Comparison of ENCODE assay signal across 12 cellular contexts in the genomic region with DNA sequence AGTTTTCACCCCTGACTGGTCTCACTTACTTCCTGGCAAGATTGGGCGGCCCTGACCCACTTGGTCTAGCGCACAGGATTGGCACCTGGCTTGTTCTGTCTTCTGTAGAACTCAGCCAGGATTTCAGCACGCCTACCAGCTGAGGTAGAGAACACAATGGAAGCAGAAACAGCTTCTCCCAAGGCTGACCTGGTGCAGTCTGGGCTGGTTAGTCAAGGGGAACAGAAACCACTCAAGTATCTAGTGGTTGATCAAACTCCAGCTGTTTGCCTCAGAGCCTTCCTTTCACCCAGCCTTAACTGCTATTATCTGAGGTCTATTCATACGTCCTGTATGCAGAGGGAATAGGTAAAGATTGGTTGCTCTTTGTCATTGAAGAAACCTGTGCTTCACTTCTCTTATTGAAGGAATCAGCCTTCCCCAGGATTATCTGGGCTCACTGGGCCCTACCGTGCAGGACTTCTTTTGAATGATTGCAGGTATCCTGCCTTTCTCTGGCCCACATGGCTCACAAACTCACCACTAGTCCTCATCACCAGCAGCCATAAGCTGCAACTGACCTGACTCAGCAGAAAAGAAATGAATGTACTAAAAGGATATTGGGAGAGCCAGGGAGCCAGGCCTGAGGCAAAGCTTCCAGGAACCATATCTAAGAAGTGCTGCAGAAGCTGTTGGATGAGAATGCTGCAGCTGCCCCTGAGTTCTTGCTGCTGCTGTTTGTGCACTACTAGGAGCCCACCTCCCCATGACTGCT. TPM values are rescaled to one million over a fixed set of nuclear protein-coding genes. Genes with fewer than 3 reads are reported as not detected.
DNase-seq lines count a peak whose midpoint lies in the region; ATAC-seq and TF ChIP-seq lines count a peak whose summit lies in the region.
"Had no signal": no experiment of that assay in that cellular context is flagged by ENCODE, and none has a peak within 500 bp of the region (broad histone marks: within the 10 kb centered on the region; RNA-seq: fewer than 3 reads in every experiment).

No MANE protein-coding gene starts in this region.

- no peak overlapping the region for H3K4me3 Mint-ChIP-seq in activated CD4-positive, alpha-beta memory T cell treated with anti-CD3 and anti-CD28 coated beads for 36 hours
- no peak overlapping the region for H3K4me3 Mint-ChIP-seq in CD4-positive, alpha-beta T cell
- H3K4me3 Mint-ChIP-seq: activated CD8-positive, alpha-beta T cell treated with anti-CD3 and anti-CD28 coated beads for 36 hours had no signal

- POLR2A ChIA-PET in activated CD4-positive, alpha-beta memory T cell treated with anti-CD3 and anti-CD28 coated beads for 36 hours (lab: Charles Lee) = no interaction called here
- POLR2A ChIA-PET in CD4-positive, alpha-beta T cell (lab: Charles Lee) = no interaction called here

- CTCF ChIA-PET in activated CD4-positive, alpha-beta memory T cell treated with anti-CD3 and anti-CD28 coated beads for 36 hours (lab: Charles Lee) = interaction anchor here (0.8 to 1.5 kb wide), 3 partner anchors 22 to 219 kb away, joined by 3 read pairs; no protein-coding TSS in a partner anchor
- CTCF ChIA-PET in CD4-positive, alpha-beta T cell (lab: Charles Lee) = interaction anchor here (0.8 kb wide), 1 partner anchor 21 kb away, joined by 5 read pairs; no protein-coding TSS in a partner anchor

- no peak overlapping the region for H3K9ac ChIP-seq in SK-N-MC (ENCODE audit: insufficient read length)

- peaks cover 0 to 43% (median 23%) of the 10 kb centered on the region in 45 donors for H3K27me3 ChIP-seq in dorsolateral prefrontal cortex
- peaks cover 49% of the 10 kb centered on the region for H3K27me3 ChIP-seq in CD4-positive, alpha-beta T cell (ENCODE audit: control insufficient read depth, insufficient read depth, low read length)

- H3K36me3 ChIP-seq in SK-N-MC (ENCODE audit: insufficient read depth, low read length) = no peaks in the 10 kb centered on the region
- H3K36me3 ChIP-seq: sigmoid colon had no signal

- H3K27ac ChIP-seq in SK-N-MC (peak overlapping the region; percentile 42; the same call in 1 of the 2 replicates), dorsolateral prefrontal cortex (no peak overlapping the region)
- H3K27ac ChIP-seq in CD4-positive, alpha-beta T cell (ENCODE audit: low read depth, low read length) = no peak overlapping the region
- H3K27ac ChIP-seq: sigmoid colon had no signal

- H3K4me1 Mint-ChIP-seq in activated CD4-positive, alpha-beta memory T cell treated with anti-CD3 and anti-CD28 coated beads for 36 hours (ENCODE audit: low read depth) = no peaks in the 10 kb centered on the region
- peaks cover 7% of the 10 kb centered on the region for H3K4me1 Mint-ChIP-seq in CD4-positive, alpha-beta T cell (ENCODE audit: low read depth)

- intact Hi-C loops in dorsolateral prefrontal cortex (cut with DNase I) = no loop called here
- intact Hi-C loops in activated CD4-positive, alpha-beta memory T cell treated with anti-CD3 and anti-CD28 coated beads for 36 hours (cut with micrococcal nuclease) = no loop called here
- intact Hi-C loops in CD4-positive, alpha-beta T cell (cut with DNase I, micrococcal nuclease) = no loop called here

- no peak overlapping the region for H3K27ac Mint-ChIP-seq in activated CD4-positive, alpha-beta memory T cell treated with anti-CD3 and anti-CD28 coated beads for 36 hours
- H3K27ac Mint-ChIP-seq in CD4-positive, alpha-beta T cell = no peak overlapping the region
- H3K27ac Mint-ChIP-seq: activated CD8-positive, alpha-beta T cell treated with anti-CD3 and anti-CD28 coated beads for 36 hours had no signal

- no peak for TF ChIP-seq CTCF in dorsolateral prefrontal cortex (IDR thresholded peaks at IDR 0.05 in 54 of 56, conservative IDR thresholded peaks at IDR 0.05 in 2 of 56; ENCODE audit: low read depth in 1 of 56, partially characterized antibody in 56 of 56)
- TF ChIP-seq CTCF in CD4-positive, alpha-beta T cell (IDR thresholded peaks at IDR 0.05) = no peak

- no peaks in the 10 kb centered on the region for H3K9me3 ChIP-seq in SK-N-MC (ENCODE audit: low read depth, low read length)
- no peaks in the 10 kb centered on the region for H3K9me3 ChIP-seq in CD4-positive, alpha-beta T cell (ENCODE audit: control insufficient read depth, low read length)
- H3K9me3 ChIP-seq: sigmoid colon had no signal

- DNase-seq in SK-N-MC (ENCODE audit: low read depth, low spot score) = no peak
- no peak for DNase-seq in T-helper 1 cell
- DNase-seq in dorsolateral prefrontal cortex = no peak
- DNase-seq in activated CD4-positive, alpha-beta memory T cell treated with anti-CD3 and anti-CD28 coated beads for 36 hours = no peak
- no peak for DNase-seq in CD4-positive, alpha-beta T cell
- DNase-seq: activated CD8-positive, alpha-beta T cell treated with anti-CD3 and anti-CD28 coated beads for 36 hours; cerebellar nuclear complex; NCI-H2029; sigmoid colon had no signal

- H3K36me3 Mint-ChIP-seq in activated CD4-positive, alpha-beta memory T cell treated with anti-CD3 and anti-CD28 coated beads for 36 hours = no peaks in the 10 kb centered on the region
- H3K36me3 Mint-ChIP-seq in CD4-positive, alpha-beta T cell (ENCODE audit: low read depth) = no peaks in the 10 kb centered on the region

- peak; percentile 97 for ATAC-seq in GM18498 (IDR thresholded peaks at IDR 0.05; ENCODE audit: unreplicated experiment)
- ATAC-seq in GM21390 (IDR thresholded peaks at IDR 0.05; ENCODE audit: unreplicated experiment) = peak; percentile 97
- peak; percentile 77 for ATAC-seq in HG03196 (IDR thresholded peaks at IDR 0.05; ENCODE audit: unreplicated experiment)
- no peak for ATAC-seq in CD4-positive, alpha-beta T cell (ENCODE audit: poor library complexity)
- ATAC-seq: activated CD8-positive, alpha-beta T cell treated with anti-CD3 and anti-CD28 coated beads for 36 hours had no signal

- peaks cover 28% of the 10 kb centered on the region for H3K27me3 Mint-ChIP-seq in activated CD4-positive, alpha-beta memory T cell treated with anti-CD3 and anti-CD28 coated beads for 36 hours
- peaks cover 48% of the 10 kb centered on the region for H3K27me3 Mint-ChIP-seq in CD4-positive, alpha-beta T cell

- H3K4me3 ChIP-seq in SK-N-MC (no peak overlapping the region), dorsolateral prefrontal cortex (no peak overlapping the region)
- H3K4me3 ChIP-seq: sigmoid colon had no signal

- H3K9me3 Mint-ChIP-seq in activated CD4-positive, alpha-beta memory T cell treated with anti-CD3 and anti-CD28 coated beads for 36 hours = no peaks in the 10 kb centered on the region
- H3K9me3 Mint-ChIP-seq in CD4-positive, alpha-beta T cell = no peaks in the 10 kb centered on the region
- H3K9me3 Mint-ChIP-seq: activated CD8-positive, alpha-beta T cell treated with anti-CD3 and anti-CD28 coated beads for 36 hours had no signal

RNA-seq across cellular contexts. Expression of gene PLEKHD1, which starts 2.5 kb away (rescaled TPM):
- 1 to 10 TPM in 118 of 120 experiments, under 1 TPM in 2; 0.76 to 6.0 (median 2.6) TPM for total RNA-seq in dorsolateral prefrontal cortex
- under 1 TPM; 0.05 TPM for total RNA-seq in activated CD4-positive, alpha-beta memory T cell treated with anti-CD3 and anti-CD28 coated beads for 36 hours
- total RNA-seq in CD4-positive, alpha-beta T cell = under 1 TPM; 0.47 to 0.63 TPM
